Comparison of ENCODE assay signal across 21 cellular contexts in genomic region chr6:98384766-98385165, GRCh38.
A peak's percentile ranks its signal among the peaks of the same experiment; 100 is the strongest.
DNase-seq lines count a peak whose midpoint lies in the region; ATAC-seq, FAIRE-seq and TF ChIP-seq lines count a peak whose summit lies in the region.
"Had no signal": no experiment of that assay in that cellular context is flagged by ENCODE, and none has a peak within 500 bp of the region (broad histone marks: within the 10 kb centered on the region; RNA-seq: fewer than 3 reads in every experiment).

No MANE protein-coding gene starts in this region.

- ATAC-seq in GM19455 (IDR thresholded peaks at IDR 0.05; ENCODE audit: unreplicated experiment), result no peak

- no peak for FAIRE-seq in astrocyte (lab: Jason Lieb, UNC)

- H3K27ac ChIP-seq in astrocyte (ENCODE audit: low read depth, low read length) (no peak overlapping the region), tibial nerve (no peak overlapping the region), sigmoid colon (no peak overlapping the region)
- H3K27ac ChIP-seq: 22Rv1; BLaER1 treated with 17β-estradiol and CSF1 and Interleukin-3, amounts not matched to agents 10 nM and 100 nM; RWPE1; SJCRH30 had no signal

- H3K4me3 ChIP-seq in astrocyte (ENCODE audit: insufficient read depth, low read depth, low read length) (peak overlapping the region; percentile 3), tibial nerve (no peak overlapping the region), sigmoid colon (no peak overlapping the region)
- H3K4me3 ChIP-seq: BLaER1 treated with 17β-estradiol and CSF1 and Interleukin-3, amounts not matched to agents 10 nM and 100 nM; HAP-1; SJCRH30 had no signal

- H3K36me3 ChIP-seq in astrocyte (ENCODE audit: insufficient read depth, low read length) (no peaks in the 10 kb centered on the region), tibial nerve (no peaks in the 10 kb centered on the region), sigmoid colon (no peaks in the 10 kb centered on the region)
- H3K36me3 ChIP-seq: BLaER1 treated with 17β-estradiol and CSF1 and Interleukin-3, amounts not matched to agents 10 nM and 100 nM; HAP-1; SJCRH30 had no signal

- H3K9me3 ChIP-seq in astrocyte (ENCODE audit: insufficient read depth, low read depth, low read length), result no peaks in the 10 kb centered on the region
- peaks cover 0 to 5% (median 0%) of the 10 kb centered on the region in 4 donors for H3K9me3 ChIP-seq in tibial nerve
- H3K9me3 ChIP-seq in sigmoid colon, result no peaks in the 10 kb centered on the region
- H3K9me3 ChIP-seq: BLaER1 treated with 17β-estradiol and CSF1 and Interleukin-3, amounts not matched to agents 10 nM and 100 nM; HAP-1; SJCRH30 had no signal

- H4K20me1 ChIP-seq in astrocyte (ENCODE audit: insufficient read depth, low read length), result no peaks in the 10 kb centered on the region
- H4K20me1 ChIP-seq: BLaER1 treated with 17β-estradiol and CSF1 and Interleukin-3, amounts not matched to agents 10 nM and 100 nM had no signal

- H2AFZ ChIP-seq in astrocyte (ENCODE audit: low read depth, low read length), result peak overlapping the region; percentile 61

- intact Hi-C loops in sigmoid colon (cut with DNase I), result no loop called here

- H3K36me3 Mint-ChIP-seq in astrocyte (ENCODE audit: low read depth, unreplicated experiment), result no peaks in the 10 kb centered on the region

- H3K4me1 ChIP-seq in astrocyte (ENCODE audit: insufficient read depth, low read length) (no peaks in the 10 kb centered on the region), tibial nerve (peaks cover 0 to 3% (median 0%) of the 10 kb centered on the region in 4 donors), sigmoid colon (no peaks in the 10 kb centered on the region)
- H3K4me1 ChIP-seq: BLaER1 treated with 17β-estradiol and CSF1 and Interleukin-3, amounts not matched to agents 10 nM and 100 nM; HAP-1; SJCRH30 had no signal

- no peak overlapping the region for H3K27ac Mint-ChIP-seq in astrocyte (ENCODE audit: unreplicated experiment)

- TF ChIP-seq POLR2A in tibial nerve (IDR thresholded peaks at IDR 0.05) (no peak), sigmoid colon (IDR thresholded peaks at IDR 0.05) (no peak)

- WGBS in tibial nerve, 2 donors, result 19 to 20% methylated on average over 5 of the region's 5 CpGs
- 82 to 83% methylated on average over 5 of the region's 5 CpGs for WGBS in sigmoid colon, 2 donors

- no peaks in the 10 kb centered on the region for H3K4me1 Mint-ChIP-seq in astrocyte (ENCODE audit: low read depth, unreplicated experiment)

- no peak overlapping the region for H3K9ac ChIP-seq in astrocyte (ENCODE audit: low read length)
- H3K9ac ChIP-seq: BLaER1 treated with 17β-estradiol and CSF1 and Interleukin-3, amounts not matched to agents 10 nM and 100 nM had no signal

- DNase-seq in DMS53 (lab: John Stamatoyannopoulos, UW) (peak; percentile 9), DMS53 treated with DMSO at 0.1 percent for 48 hours (lab: John Stamatoyannopoulos, UW; ENCODE audit: unreplicated experiment) (no peak), astrocyte (ENCODE audit: low read depth) (no peak), medulla oblongata (ENCODE audit: extremely low spot score) (peak; percentile 48), SW480 (ENCODE audit: low spot score) (no peak), tibial nerve (ENCODE audit: low spot score in 2 of 2) (no peak), sigmoid colon (no peak)
- DNase-seq: DMS 273 treated with DMSO at 0.1 percent for 48 hours; EL; IMR-90; NCI-H2029 treated with DMSO at 0.1 percent for 48 hours; NCI-H2227 treated with DMSO at 0.1 percent for 48 hours; NCI-H526; NK-92 treated with Interleukin-12 subunit alpha and Interleukin-12 subunit beta, amount 100 ng/mL, for 24 hours; OCI-M1; SJCRH30 had no signal

- H3K79me2 ChIP-seq in astrocyte (ENCODE audit: insufficient read depth, low read length), result no peaks in the 10 kb centered on the region

- peaks cover under 1% of the 10 kb centered on the region for H3K9me3 Mint-ChIP-seq in astrocyte (ENCODE audit: unreplicated experiment)

- peak overlapping the region; percentile 59 for H3K4me2 ChIP-seq in astrocyte (ENCODE audit: low read length)
- H3K4me2 ChIP-seq: BLaER1 treated with 17β-estradiol and CSF1 and Interleukin-3, amounts not matched to agents 10 nM and 100 nM had no signal

- no peaks in the 10 kb centered on the region for H3K27me3 Mint-ChIP-seq in astrocyte (ENCODE audit: low read depth, unreplicated experiment)

- H3K27me3 ChIP-seq in astrocyte (ENCODE audit: insufficient read depth, low read length), result no peaks in the 10 kb centered on the region
- no peaks in the 10 kb centered on the region for H3K27me3 ChIP-seq in tibial nerve
- no peaks in the 10 kb centered on the region for H3K27me3 ChIP-seq in sigmoid colon
- H3K27me3 ChIP-seq: BLaER1 treated with 17β-estradiol and CSF1 and Interleukin-3, amounts not matched to agents 10 nM and 100 nM; SJCRH30 had no signal

- no peak overlapping the region for H3K4me3 Mint-ChIP-seq in astrocyte (ENCODE audit: unreplicated experiment)

- TF ChIP-seq CTCF in astrocyte (IDR thresholded peaks at IDR 0.05; ENCODE audit: insufficient read depth, low read depth, low read length) (no peak), tibial nerve (IDR thresholded peaks at IDR 0.05) (no peak), sigmoid colon (IDR thresholded peaks at IDR 0.05) (no peak)

- TF ChIP-seq EP300 in tibial nerve (IDR thresholded peaks at IDR 0.05), result no peak
- TF ChIP-seq EP300 in sigmoid colon (IDR thresholded peaks at IDR 0.05), result no peak

Comparison
In these comparisons a context has a peak if more than half of its experiments do, and no peak if none do; other contexts are left out.
1. DNase-seq: peak in DMS53 (single experiment) and medulla oblongata (single experiment); none in DMS53 treated with DMSO at 0.1 percent for 48 hours (single experiment), astrocyte (single experiment), SW480 (single experiment), tibial nerve (0 of 2) and sigmoid colon (single experiment).